Comparison of ENCODE assay signal across 18 cellular contexts in genomic region chr21:40053007-40053406, GRCh38.
DNase-seq lines count a peak whose midpoint lies in the region; ATAC-seq lines count a peak whose summit lies in the region.
"Had no signal": no experiment of that assay in that cellular context is flagged by ENCODE, and none has a peak within 500 bp of the region (broad histone marks: within the 10 kb centered on the region; RNA-seq: fewer than 3 reads in every experiment).

No MANE protein-coding gene starts in this region.

- H3K79me1 ChIP-seq in trophoblast cell (ENCODE audit: low read length) = no peaks in the 10 kb centered on the region

- H3K9me3 Mint-ChIP-seq in effector memory CD8-positive, alpha-beta T cell = peaks cover 11 to 25% of the 10 kb centered on the region in 2 donors

- H3K23ac ChIP-seq in trophoblast cell (ENCODE audit: low read length) = no peak overlapping the region

- H3K9ac ChIP-seq in trophoblast cell (ENCODE audit: low read length) = no peak overlapping the region

- no peak overlapping the region for H3K4me3 Mint-ChIP-seq in effector memory CD8-positive, alpha-beta T cell
- H3K4me3 Mint-ChIP-seq: memory B cell had no signal

- DNase-seq in AG08395 (ENCODE audit: low spot score) (peak; percentile 44), NCI-H446 treated with DMSO at 0.1 percent for 48 hours (lab: John Stamatoyannopoulos, UW) (peak; percentile 61), globus pallidus (ENCODE audit: low spot score) (peak; percentile 68), pons (ENCODE audit: low spot score) (peak; percentile 72), amniotic stem cell (lab: John Stamatoyannopoulos, UW) (no peak), trophoblast cell (no peak)
- no peak for DNase-seq in effector memory CD8-positive, alpha-beta T cell
- DNase-seq: activated gamma-delta T cell; cortex of kidney; foreskin keratinocyte; HCEC 1CT; OCI-M1; stimulated activated CD4-positive, alpha-beta T cell treated with anti-CD3 and anti-CD28 coated beads, Interleukin-4, amount 100 ng/mL, for 4 hours; T-helper 2 cell had no signal

- H3K27ac Mint-ChIP-seq in effector memory CD8-positive, alpha-beta T cell = no peak overlapping the region
- H3K27ac Mint-ChIP-seq: memory B cell, progenitor cell of endocrine pancreas had no signal

- H3K36me3 Mint-ChIP-seq in effector memory CD8-positive, alpha-beta T cell (ENCODE audit: insufficient read depth) = no peaks in the 10 kb centered on the region
- H3K36me3 Mint-ChIP-seq: memory B cell had no signal

- H3K4ac ChIP-seq in trophoblast cell (ENCODE audit: low read depth, low read length) = no peak overlapping the region

- H3K27me3 ChIP-seq in trophoblast cell (ENCODE audit: insufficient read depth, low read length) = no peaks in the 10 kb centered on the region
- H3K27me3 ChIP-seq: foreskin keratinocyte had no signal

- no peak overlapping the region for H3K4me3 ChIP-seq in trophoblast cell (ENCODE audit: low read depth, low read length)
- H3K4me3 ChIP-seq: GM12878 had no signal

- no peak overlapping the region for H2AK5ac ChIP-seq in trophoblast cell (ENCODE audit: low read length)

- no peak overlapping the region for H2BK120ac ChIP-seq in trophoblast cell (ENCODE audit: insufficient read depth, low read length, poor library complexity)

- H2BK12ac ChIP-seq in trophoblast cell (ENCODE audit: low read length) = no peak overlapping the region

- no peaks in the 10 kb centered on the region for H3K27me3 Mint-ChIP-seq in effector memory CD8-positive, alpha-beta T cell
- H3K27me3 Mint-ChIP-seq: memory B cell, progenitor cell of endocrine pancreas had no signal

- H3K18ac ChIP-seq in trophoblast cell (ENCODE audit: low read length) = no peak overlapping the region

- ATAC-seq in GM19452 (IDR thresholded peaks at IDR 0.05; ENCODE audit: unreplicated experiment) = no peak
- ATAC-seq in effector memory CD8-positive, alpha-beta T cell (replicated peaks) = no peak
- ATAC-seq: foreskin keratinocyte, GM12878 had no signal

- H3K14ac ChIP-seq in trophoblast cell (ENCODE audit: low read length) = no peak overlapping the region

- no peaks in the 10 kb centered on the region for H3K36me3 ChIP-seq in trophoblast cell (ENCODE audit: control insufficient read depth in 1 of 2, insufficient read depth in 2 of 2, low read length in 2 of 2)

- H3K4me1 ChIP-seq in trophoblast cell (ENCODE audit: control insufficient read depth in 1 of 2, insufficient read depth in 2 of 2, low read length in 2 of 2) = no peaks in the 10 kb centered on the region
- H3K4me1 ChIP-seq: foreskin keratinocyte had no signal

- no CpG with 5 or more reads among the region's 11 CpGs for WGBS in trophoblast cell (ENCODE audit: extremely low coverage, insufficient coverage, insufficient read length)

- H3K9me3 ChIP-seq in trophoblast cell (ENCODE audit: insufficient read depth, low read depth, low read length) = no peaks in the 10 kb centered on the region

- no peak overlapping the region for H4K91ac ChIP-seq in trophoblast cell (ENCODE audit: low read depth, low read length)

- no peak overlapping the region for H2AFZ ChIP-seq in trophoblast cell (ENCODE audit: insufficient read depth, low read length, poor library complexity)

- no peak overlapping the region for H4K8ac ChIP-seq in trophoblast cell (ENCODE audit: low read depth, low read length)

- H3K79me2 ChIP-seq in trophoblast cell (ENCODE audit: control insufficient read depth, insufficient read depth, low read length, poor library complexity) = no peaks in the 10 kb centered on the region

- H3K27ac ChIP-seq in trophoblast cell (ENCODE audit: low read depth, low read length) = no peak overlapping the region
- H3K27ac ChIP-seq: foreskin keratinocyte had no signal

- no peak overlapping the region for H4K12ac ChIP-seq in trophoblast cell (ENCODE audit: low read depth, low read length)

- no peaks in the 10 kb centered on the region for H3K4me1 Mint-ChIP-seq in effector memory CD8-positive, alpha-beta T cell (ENCODE audit: low read depth in 2 of 2)
- H3K4me1 Mint-ChIP-seq: memory B cell had no signal

- no peak overlapping the region for H3K4me2 ChIP-seq in trophoblast cell (ENCODE audit: low read length)

- no peak overlapping the region for H2BK5ac ChIP-seq in trophoblast cell (ENCODE audit: low read depth, low read length, poor library complexity)

Comparison
In these comparisons a context has a peak if more than half of its experiments do, and no peak if none do; other contexts are left out.
1. DNase-seq: peak in AG08395 (single experiment), NCI-H446 treated with DMSO at 0.1 percent for 48 hours (single experiment), globus pallidus (single experiment) and pons (single experiment); none in amniotic stem cell (single experiment), effector memory CD8-positive, alpha-beta T cell (0 of 3) and trophoblast cell (0 of 2).